Comparison of ENCODE assay signal across 18 cellular contexts in the genomic region with DNA sequence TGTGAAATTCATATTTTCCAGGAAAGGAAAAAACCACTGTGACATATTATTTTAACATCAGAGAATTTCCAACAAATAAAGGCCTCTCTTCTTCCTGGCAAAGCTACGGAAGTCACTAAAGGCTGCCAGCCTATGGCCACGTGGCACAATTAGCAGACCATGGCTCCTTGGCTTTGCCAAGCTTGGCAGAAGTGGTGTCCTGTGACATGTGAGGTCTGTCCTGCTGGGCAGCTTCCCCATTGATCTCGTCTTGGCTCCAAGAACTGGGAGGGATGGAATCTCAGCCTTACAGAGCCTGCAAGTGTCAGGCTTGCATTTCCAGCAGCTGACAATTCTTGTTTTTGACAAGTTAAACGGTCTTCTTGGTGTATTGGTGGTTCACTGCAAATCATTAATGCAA.
DNase-seq lines count a peak whose midpoint lies in the region; ATAC-seq and TF ChIP-seq lines count a peak whose summit lies in the region.
"Had no signal": no experiment of that assay in that cellular context is flagged by ENCODE, and none has a peak within 500 bp of the region (broad histone marks: within the 10 kb centered on the region; RNA-seq: fewer than 3 reads in every experiment).

No MANE protein-coding gene starts in this region.

- DNase-seq in Ammon's horn (ENCODE audit: low spot score): peak; percentile 61
- peak in 33 of 56 donors; percentile 2 to 72 (median 20) for DNase-seq in amygdala (lab: John Stamatoyannopoulos, UW)
- DNase-seq in heart right ventricle: peak; percentile 29 to 32
- peak; percentile 79 for DNase-seq in medulla oblongata (ENCODE audit: extremely low spot score)
- no peak for DNase-seq in NCI-H69 (lab: John Stamatoyannopoulos, UW)
- DNase-seq: CD4-positive, alpha-beta memory T cell; DMS153; GOT3; KBM-7; MV-4-11; NCI-H1694 treated with DMSO at 0.1 percent for 48 hours; NCI-H510A treated with DMSO at 0.1 percent for 48 hours; NCI-H82 had no signal

- no peaks in the 10 kb centered on the region for H3K36me3 ChIP-seq in heart right ventricle

- peaks cover 0 to 7% (median 0%) of the 10 kb centered on the region in 9 donors for H3K4me1 ChIP-seq in heart right ventricle

- 31 to 36% methylated on average over 4 of the region's 4 CpGs for WGBS in heart right ventricle, 2 donors

- no peak for TF ChIP-seq CTCF in heart right ventricle (IDR thresholded peaks at IDR 0.05)

- no peaks in the 10 kb centered on the region for H3K9me3 ChIP-seq in heart right ventricle

- no peaks in the 10 kb centered on the region for H3K27me3 ChIP-seq in heart right ventricle

- intact Hi-C loops in heart right ventricle (cut with DNase I): loop anchor here in 1 of 10 donors (2.0 kb wide), 1 partner anchor 34 kb away; no protein-coding TSS in a partner anchor

- ATAC-seq in heart right ventricle (peak; percentile 62 to 93 (median 77)), HG03571 (IDR thresholded peaks at IDR 0.05; ENCODE audit: unreplicated experiment) (no peak), GM21515 (IDR thresholded peaks at IDR 0.05; ENCODE audit: unreplicated experiment) (no peak), GM18858 (IDR thresholded peaks at IDR 0.05; ENCODE audit: unreplicated experiment) (no peak)
- ATAC-seq: GM12878, HCT116 had no signal

- no peak overlapping the region for H3K27ac ChIP-seq in heart right ventricle

- no peak overlapping the region for H3K4me3 ChIP-seq in heart right ventricle
- H3K4me3 ChIP-seq: GM12878 had no signal

Comparison
In these comparisons a context has a peak if more than half of its experiments do, and no peak if none do; other contexts are left out.
1. ATAC-seq: peak in heart right ventricle (8 of 8); none in HG03571 (single experiment), GM21515 (single experiment) and GM18858 (single experiment).